Comparison of ENCODE assay signal across 6 cellular contexts in the genomic region with DNA sequence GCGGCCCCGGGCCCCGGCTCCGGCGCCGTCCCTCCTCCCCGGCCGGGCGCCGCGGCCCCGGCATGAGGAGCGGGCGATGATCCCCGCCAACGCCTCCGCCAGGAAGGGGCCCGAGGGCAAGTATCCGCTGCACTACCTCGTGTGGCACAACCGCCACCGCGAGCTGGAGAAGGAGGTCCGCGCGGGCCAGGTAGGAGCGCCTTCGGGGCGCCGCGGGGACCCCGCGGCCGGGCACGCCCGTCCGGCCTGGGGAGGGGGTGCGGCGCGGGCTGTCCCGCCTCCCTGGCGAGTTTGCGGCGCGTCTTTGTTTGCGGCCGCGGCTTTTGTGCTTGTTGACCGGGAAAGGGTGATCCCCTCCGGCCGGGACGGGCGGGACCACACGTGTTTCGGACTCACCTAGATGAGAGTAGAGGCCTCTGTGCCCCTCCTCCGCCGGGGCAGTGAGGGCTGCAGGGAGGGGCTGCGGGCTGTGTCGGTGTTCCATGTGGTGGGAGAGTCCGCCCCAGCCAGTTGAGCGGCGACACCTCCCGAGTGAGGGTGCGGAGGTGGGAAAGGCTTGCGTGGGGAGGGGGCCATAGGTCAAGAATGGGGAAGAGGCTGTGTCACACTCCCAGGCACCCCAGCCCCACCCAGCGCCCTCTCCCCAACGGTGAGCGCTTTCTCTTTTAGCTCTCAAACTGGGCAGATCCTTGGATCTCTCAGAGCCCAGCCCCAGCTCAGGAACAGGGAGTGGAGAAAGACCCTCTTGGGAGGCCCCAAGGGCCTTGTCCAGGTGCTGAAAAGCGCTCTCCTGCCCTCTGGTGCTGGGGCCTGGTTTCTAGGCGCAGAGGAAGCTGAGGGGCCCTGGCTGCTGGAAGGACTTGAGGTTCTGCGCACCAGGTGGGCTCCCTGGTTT. TPM values are rescaled to one million over a fixed set of nuclear protein-coding genes. Genes with fewer than 3 reads are reported as not detected.
DNase-seq lines count a peak whose midpoint lies in the region; TF ChIP-seq lines count a peak whose summit lies in the region.

No MANE protein-coding gene starts in this region.

- intact Hi-C loops in CD4-positive, alpha-beta memory T cell (cut with micrococcal nuclease) = no loop called here

- POLR2A ChIA-PET in CD4-positive, alpha-beta memory T cell (lab: Charles Lee; ENCODE audit: partially characterized antibody) = interaction anchor here (0.7 to 6.0 kb wide), 5 partner anchors 15 to 26 kb away, joined by 3 to 109 read pairs (median 21); partner anchors contain the start of genes ABHD15 and TP53I13

- H3K27me3 ChIP-seq in CD4-positive, alpha-beta memory T cell (ENCODE audit: insufficient read depth, low read length) = no peaks in the 10 kb centered on the region
- no peaks in the 10 kb centered on the region for H3K27me3 ChIP-seq in brain microvascular endothelial cell (replicated peaks)

- CTCF ChIA-PET in CD4-positive, alpha-beta memory T cell (lab: Charles Lee; ENCODE audit: partially characterized antibody) = interaction anchor here (1.2 to 5.0 kb wide), 7 partner anchors 13 to 223 kb away, joined by 3 to 123 read pairs (median 20); partner anchors contain the start of genes ABHD15 and TP53I13

- peak overlapping the region; percentile 69 to 86 (median 74) for H3K4me3 Mint-ChIP-seq in CD4-positive, alpha-beta memory T cell
- H3K4me3 Mint-ChIP-seq in nephron progenitor cell = peak overlapping the region; percentile 77

- peaks cover 13 to 32% (median 24%) of the 10 kb centered on the region in 4 donors for H3K4me1 Mint-ChIP-seq in CD4-positive, alpha-beta memory T cell
- H3K4me1 Mint-ChIP-seq in nephron progenitor cell = peaks cover 75% of the 10 kb centered on the region

- H3K27me3 Mint-ChIP-seq in CD4-positive, alpha-beta memory T cell = no peaks in the 10 kb centered on the region
- H3K27me3 Mint-ChIP-seq in nephron progenitor cell (ENCODE audit: low read depth, poor library complexity) = peaks cover 13% of the 10 kb centered on the region

- peaks cover 0 to 3% of the 10 kb centered on the region in 2 donors for H3K36me3 Mint-ChIP-seq in CD4-positive, alpha-beta memory T cell
- no peaks in the 10 kb centered on the region for H3K36me3 Mint-ChIP-seq in nephron progenitor cell (ENCODE audit: low read depth)

- H3K9me3 ChIP-seq in CD4-positive, alpha-beta memory T cell (ENCODE audit: control insufficient read depth in 1 of 2, low read length in 2 of 2) = no peaks in the 10 kb centered on the region

- TF ChIP-seq CTCF in brain microvascular endothelial cell (IDR thresholded peaks at IDR 0.05; ENCODE audit: low read depth, low read length, missing control alignments) (peak; percentile 48), nephron progenitor cell (IDR thresholded peaks at IDR 0.05) (no peak)

- H3K27ac ChIP-seq in CD4-positive, alpha-beta memory T cell (ENCODE audit: low read depth, low read length) = no peak overlapping the region
- no peak overlapping the region for H3K27ac ChIP-seq in brain microvascular endothelial cell

- no peaks in the 10 kb centered on the region for H3K36me3 ChIP-seq in CD4-positive, alpha-beta memory T cell (ENCODE audit: insufficient read depth, low read length)
- H3K36me3 ChIP-seq in brain microvascular endothelial cell (replicated peaks) = no peaks in the 10 kb centered on the region

- H3K9me3 Mint-ChIP-seq in CD4-positive, alpha-beta memory T cell = no peaks in the 10 kb centered on the region
- no peaks in the 10 kb centered on the region for H3K9me3 Mint-ChIP-seq in nephron progenitor cell

- H3K27ac Mint-ChIP-seq in CD4-positive, alpha-beta memory T cell = peak overlapping the region in 1 of 7 donors; percentile 63
- H3K27ac Mint-ChIP-seq in nephron progenitor cell = no peak overlapping the region

- no peak for DNase-seq in CD4-positive, alpha-beta memory T cell
- DNase-seq in LoVo (ENCODE audit: low spot score) = peak; percentile 39
- no peak for DNase-seq in brain microvascular endothelial cell
- peak; percentile 57 for DNase-seq in nephron progenitor cell
- no peak for DNase-seq in NCI-H2107 treated with DMSO at 0.1 percent for 48 hours (lab: John Stamatoyannopoulos, UW; ENCODE audit: unreplicated experiment)
- DNase-seq in putamen (ENCODE audit: low spot score) = no peak

- peak overlapping the region in 1 of 2 donors; percentile 54 for H3K4me3 ChIP-seq in CD4-positive, alpha-beta memory T cell (ENCODE audit: low read length in 2 of 2)
- H3K4me3 ChIP-seq in brain microvascular endothelial cell (ENCODE audit: low read depth, low read length) = peak overlapping the region; percentile 59

- in situ Hi-C loops in brain microvascular endothelial cell (cut with HindIII; ENCODE audit: low pct_ligation_motif_present, low sequenced_read_pairs) = no loop called here

- peaks cover 43% of the 10 kb centered on the region for H3K4me1 ChIP-seq in CD4-positive, alpha-beta memory T cell (ENCODE audit: insufficient read depth, low read length)

RNA-seq across cellular contexts. Expression of gene ANKRD13B, which starts 0.9 kb away (rescaled TPM):
- total RNA-seq in CD4-positive, alpha-beta memory T cell = 1 to 10 TPM; 1.3 to 2.3 TPM
- polyA plus RNA-seq in CD4-positive, alpha-beta memory T cell = not detected

RNA-seq across cellular contexts. Expression of gene GIT1, which starts 4.3 kb away (rescaled TPM):
- total RNA-seq in CD4-positive, alpha-beta memory T cell = 10 to 100 TPM; 78.9 to 82.8 TPM
- polyA plus RNA-seq in CD4-positive, alpha-beta memory T cell = 10 to 100 TPM in 1 of 2 donors, 1 to 10 TPM in 1; 4.2 to 24.9 TPM

RNA-seq across cellular contexts. Expression of gene TP53I13, which starts 25.3 kb away (rescaled TPM):
- total RNA-seq in CD4-positive, alpha-beta memory T cell = 100 to 1,000 TPM; 149 to 158 TPM
- polyA plus RNA-seq in CD4-positive, alpha-beta memory T cell = 10 to 100 TPM; 31.5 to 47.5 TPM

RNA-seq across cellular contexts. Expression of gene ABHD15, which starts 27.0 kb away (rescaled TPM):
- 10 to 100 TPM; 18.1 to 18.8 TPM for total RNA-seq in CD4-positive, alpha-beta memory T cell
- polyA plus RNA-seq in CD4-positive, alpha-beta memory T cell = 10 to 100 TPM in 1 of 2 donors, 1 to 10 TPM in 1; 8.2 to 13.5 TPM

RNA-seq across cellular contexts. Expression of gene CORO6, which starts 28.9 kb away (rescaled TPM):
- 1 to 10 TPM; 1.6 to 2.2 TPM for total RNA-seq in CD4-positive, alpha-beta memory T cell
- not detected for polyA plus RNA-seq in CD4-positive, alpha-beta memory T cell

Comparison
In these comparisons a context has a peak if more than half of its experiments do, and no peak if none do; other contexts are left out.
1. DNase-seq: peak in LoVo (single experiment) and nephron progenitor cell (single experiment); none in CD4-positive, alpha-beta memory T cell (0 of 5), brain microvascular endothelial cell (single experiment), NCI-H2107 treated with DMSO at 0.1 percent for 48 hours (single experiment) and putamen (single experiment).